ENCODE assay signal across 23 cellular contexts in the genomic region with DNA sequence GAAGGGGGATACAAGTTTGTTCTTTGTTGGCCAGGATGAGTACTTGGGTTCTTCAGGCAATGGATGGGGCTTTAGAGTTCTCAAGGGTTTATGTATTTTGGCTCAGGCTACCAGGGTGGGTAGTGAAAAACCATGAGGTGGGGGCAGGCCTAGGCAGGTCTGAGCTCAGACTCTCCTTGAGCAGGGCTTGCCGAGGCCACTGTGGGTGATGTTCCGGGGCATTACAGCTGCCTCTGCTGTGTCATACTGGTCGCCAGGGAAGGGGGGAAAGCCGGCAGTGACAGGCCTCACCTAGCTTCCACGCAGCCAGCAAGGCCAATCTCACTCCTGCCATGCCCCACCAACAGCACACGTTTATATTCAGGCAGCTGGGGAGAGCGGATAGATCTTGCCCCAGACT.
"Had no signal": no experiment of that assay in that cellular context is flagged by ENCODE, and none has a peak within 500 bp of the region (broad histone marks: within the 10 kb centered on the region; RNA-seq: fewer than 3 reads in every experiment).

No MANE protein-coding gene starts in this region.

- H3K4me3 Mint-ChIP-seq: dendritic cell treated with granulocyte-macrophage colony-stimulating factor and Interleukin-4, amounts not matched to agents 40 ng/mL and 50 ng/mL, for 4 days; effector memory CD8-positive, alpha-beta T cell; memory B cell; naive B cell; nephron; stimulated activated effector memory CD8-positive, alpha-beta T cell treated with anti-CD3 and anti-CD28 coated beads, Interleukin-12 subunit alpha, Interleukin-12 subunit beta, amount 100 ng/mL, for 72 hours had no signal

- DNase-seq: effector memory CD8-positive, alpha-beta T cell; erythroblast; gastrocnemius medialis; heart right ventricle; hypothalamus; kidney glomerular epithelial cell; midbrain; naive B cell; occipital lobe; pancreas; right lobe of liver; stimulated activated CD4-positive, alpha-beta T cell treated with anti-CD3 and anti-CD28 coated beads, Interleukin-4, amount 100 ng/mL, for 1 hour; stimulated activated CD8-positive, alpha-beta memory T cell treated with anti-CD3 and anti-CD28 coated beads, Interleukin-4, amount 100 ng/mL, for 48 hours; stimulated activated naive CD8-positive, alpha-beta T cell treated with anti-CD3 and anti-CD28 coated beads, Interleukin-15, Interleukin-2, amounts not matched to agents 100 U/mL and 50 U/mL, for 24 hours; thyroid gland; upper lobe of left lung; uterus had no signal

- H3K27ac ChIP-seq: gastrocnemius medialis, heart right ventricle, pancreas, right lobe of liver, suprapubic skin, thyroid gland, upper lobe of left lung, uterus had no signal

- H3K27me3 ChIP-seq: gastrocnemius medialis, heart right ventricle, pancreas, right lobe of liver, suprapubic skin, thyroid gland, upper lobe of left lung, uterus had no signal

- H3K27ac Mint-ChIP-seq: dendritic cell treated with granulocyte-macrophage colony-stimulating factor and Interleukin-4, amounts not matched to agents 40 ng/mL and 50 ng/mL, for 4 days; effector memory CD8-positive, alpha-beta T cell; memory B cell; nephron; progenitor cell of endocrine pancreas; stimulated activated effector memory CD8-positive, alpha-beta T cell treated with anti-CD3 and anti-CD28 coated beads, Interleukin-12 subunit alpha, Interleukin-12 subunit beta, amount 100 ng/mL, for 72 hours had no signal

- H3K36me3 Mint-ChIP-seq: stimulated activated effector memory CD8-positive, alpha-beta T cell treated with anti-CD3 and anti-CD28 coated beads, Interleukin-12 subunit alpha, Interleukin-12 subunit beta, amount 100 ng/mL, for 72 hours had no signal

- H3K9me3 Mint-ChIP-seq: stimulated activated effector memory CD8-positive, alpha-beta T cell treated with anti-CD3 and anti-CD28 coated beads, Interleukin-12 subunit alpha, Interleukin-12 subunit beta, amount 100 ng/mL, for 72 hours had no signal

- H3K4me1 ChIP-seq: gastrocnemius medialis, heart right ventricle, right lobe of liver, suprapubic skin, upper lobe of left lung, uterus had no signal

- H3K36me3 ChIP-seq: gastrocnemius medialis, heart right ventricle, pancreas, right lobe of liver, suprapubic skin, thyroid gland, upper lobe of left lung, uterus had no signal

- H3K27me3 Mint-ChIP-seq: dendritic cell treated with granulocyte-macrophage colony-stimulating factor and Interleukin-4, amounts not matched to agents 40 ng/mL and 50 ng/mL, for 4 days; effector memory CD8-positive, alpha-beta T cell; memory B cell; naive B cell; progenitor cell of endocrine pancreas had no signal

- H3K4me1 Mint-ChIP-seq: memory B cell; naive B cell; stimulated activated effector memory CD8-positive, alpha-beta T cell treated with anti-CD3 and anti-CD28 coated beads, Interleukin-12 subunit alpha, Interleukin-12 subunit beta, amount 100 ng/mL, for 72 hours had no signal

- H3K4me3 ChIP-seq: gastrocnemius medialis, heart right ventricle, pancreas, right lobe of liver, suprapubic skin, thyroid gland, upper lobe of left lung, uterus had no signal

- H3K9me3 ChIP-seq: gastrocnemius medialis, pancreas, right lobe of liver, suprapubic skin, thyroid gland, upper lobe of left lung, uterus had no signal

- ATAC-seq: effector memory CD8-positive, alpha-beta T cell; gastrocnemius medialis; heart right ventricle; pancreas; right lobe of liver; stimulated activated effector memory CD8-positive, alpha-beta T cell treated with anti-CD3 and anti-CD28 coated beads, Interleukin-12 subunit alpha, Interleukin-12 subunit beta, amount 100 ng/mL, for 72 hours; stimulated activated naive CD8-positive, alpha-beta T cell treated with anti-CD3 and anti-CD28 coated beads, Interleukin-15, Interleukin-2, amounts not matched to agents 100 U/mL and 50 U/mL, for 24 hours had no signal
